In the genomic region with DNA sequence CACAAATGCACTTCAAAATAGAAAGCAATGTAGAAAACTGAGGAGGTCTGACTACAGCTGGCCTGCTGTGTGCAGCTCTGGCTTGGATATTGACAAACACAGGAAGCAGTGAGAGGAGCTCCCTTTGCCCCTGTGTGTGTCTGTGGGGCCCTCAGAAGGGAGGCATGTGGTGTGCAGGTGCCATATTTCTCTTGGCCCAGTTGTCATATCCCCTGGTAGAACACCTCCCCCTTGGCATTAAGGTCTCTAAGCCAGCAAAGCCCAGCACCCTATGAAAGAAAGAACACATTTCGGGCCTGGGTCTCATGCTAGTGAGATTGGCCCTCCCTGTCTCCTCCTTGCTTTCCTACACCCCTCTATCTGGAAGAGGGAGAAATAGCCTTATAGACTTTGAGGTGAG, we compare ENCODE assay signal across 26 cellular contexts.
"Had no signal": no experiment of that assay in that cellular context is flagged by ENCODE, and none has a peak within 500 bp of the region (broad histone marks: within the 10 kb centered on the region; RNA-seq: fewer than 3 reads in every experiment).

No MANE protein-coding gene starts in this region.

- H3K27ac Mint-ChIP-seq: activated CD8-positive, alpha-beta T cell treated with anti-CD3 and anti-CD28 coated beads, Interleukin-2, amount 10 ng/mL, durations not matched to agents 7 days and 5 days; activated naive CD4-positive, alpha-beta T cell treated with anti-CD3 and anti-CD28 coated beads for 36 hours; activated naive CD4-positive, alpha-beta T cell treated with anti-CD3 and anti-CD28 coated beads, Interleukin-2, amount 50 U/mL, for 72 hours; activated T-cell treated with anti-CD3 and anti-CD28 coated beads, Interleukin-2, amount 50 U/mL, for 24 hours; activated T-helper 2 cell treated with anti-CD3 and anti-CD28 coated beads, Interferon-gamma antibody, Interleukin-2, Interleukin-4, amounts not matched to agents 10 μg/mL and 5 μg/mL and 100 μg/mL, durations not matched to agents 14 hours and 24 hours and 36 hours had no signal

- H3K9me3 Mint-ChIP-seq: activated naive CD4-positive, alpha-beta T cell treated with anti-CD3 and anti-CD28 coated beads for 36 hours; activated naive CD4-positive, alpha-beta T cell treated with anti-CD3 and anti-CD28 coated beads, Interleukin-2, amount 50 U/mL, for 72 hours; activated T-cell treated with anti-CD3 and anti-CD28 coated beads, Interleukin-2, amount 50 U/mL, for 24 hours; activated T-helper 2 cell treated with anti-CD3 and anti-CD28 coated beads, Interferon-gamma antibody, Interleukin-2, Interleukin-4, amounts not matched to agents 10 μg/mL and 5 μg/mL and 100 μg/mL, durations not matched to agents 14 hours and 24 hours and 36 hours had no signal

- DNase-seq: activated CD4-positive, alpha-beta T cell treated with anti-CD3 and anti-CD28 coated beads for 1 hour; activated CD4-positive, alpha-beta T cell treated with anti-CD3 and anti-CD28 coated beads for 48 hours; activated CD4-positive, alpha-beta T cell treated with anti-CD3 and anti-CD28 coated beads, Interleukin-2, amount 50 U/mL, for 48 hours; activated CD4-positive, CD25-positive, alpha-beta regulatory T cell; activated CD8-positive, alpha-beta T cell treated with anti-CD3 and anti-CD28 coated beads, Interleukin-2, amount 10 ng/mL, durations not matched to agents 7 days and 5 days; activated gamma-delta T cell; activated naive CD4-positive, alpha-beta T cell treated with anti-CD3 and anti-CD28 coated beads for 36 hours; activated T-cell treated with anti-CD3 and anti-CD28 coated beads, Interleukin-2, amount 50 U/mL, for 24 hours; adrenal gland; body of pancreas; NCI-H1092 treated with DMSO at 0.1 percent for 48 hours; NCI-H146; NCI-H187; NCI-H2029 treated with DMSO at 0.1 percent for 48 hours; NCI-H226; NCI-H446 treated with DMSO at 0.1 percent for 48 hours; NCI-H524; OCI-M1; Right ventricle myocardium superior; SW 1271; T-helper 1 cell; T-helper 2 cell; T-helper 9 cell; WERI-Rb-1 had no signal

- H3K4me3 Mint-ChIP-seq: activated CD8-positive, alpha-beta T cell treated with anti-CD3 and anti-CD28 coated beads, Interleukin-2, amount 10 ng/mL, durations not matched to agents 7 days and 5 days; activated naive CD4-positive, alpha-beta T cell treated with anti-CD3 and anti-CD28 coated beads for 36 hours; activated T-cell treated with anti-CD3 and anti-CD28 coated beads, Interleukin-2, amount 50 U/mL, for 24 hours had no signal

- ATAC-seq: activated CD8-positive, alpha-beta T cell treated with anti-CD3 and anti-CD28 coated beads, Interleukin-2, amount 10 ng/mL, durations not matched to agents 7 days and 5 days; activated naive CD4-positive, alpha-beta T cell treated with anti-CD3 and anti-CD28 coated beads, Interleukin-2, amount 50 U/mL, for 72 hours; body of pancreas had no signal

- H3K36me3 Mint-ChIP-seq: activated naive CD4-positive, alpha-beta T cell treated with anti-CD3 and anti-CD28 coated beads, Interleukin-2, amount 50 U/mL, for 72 hours had no signal
